ENCODE assay signal across 1 cellular context in genomic region chr16:2775317-2775716, GRCh38.
TF ChIP-seq lines count a peak whose summit lies in the region.

No MANE protein-coding gene starts in this region.

TF ChIP-seq in GM12878, 131 proteins besides CTCF, POLR2A, EP300 and RAD21:
- no peak for TF ChIP-seq EGR1 (IDR thresholded peaks at IDR 0.05; ENCODE audit: borderline replicate concordance in 1 of 2, low read depth in 2 of 2, low read length in 2 of 2)
- no peak for TF ChIP-seq WRNIP1 (IDR thresholded peaks at IDR 0.05; ENCODE audit: borderline replicate concordance, low read depth, low read length)
